ENCODE assay signal across 8 cellular contexts in the genomic region with DNA sequence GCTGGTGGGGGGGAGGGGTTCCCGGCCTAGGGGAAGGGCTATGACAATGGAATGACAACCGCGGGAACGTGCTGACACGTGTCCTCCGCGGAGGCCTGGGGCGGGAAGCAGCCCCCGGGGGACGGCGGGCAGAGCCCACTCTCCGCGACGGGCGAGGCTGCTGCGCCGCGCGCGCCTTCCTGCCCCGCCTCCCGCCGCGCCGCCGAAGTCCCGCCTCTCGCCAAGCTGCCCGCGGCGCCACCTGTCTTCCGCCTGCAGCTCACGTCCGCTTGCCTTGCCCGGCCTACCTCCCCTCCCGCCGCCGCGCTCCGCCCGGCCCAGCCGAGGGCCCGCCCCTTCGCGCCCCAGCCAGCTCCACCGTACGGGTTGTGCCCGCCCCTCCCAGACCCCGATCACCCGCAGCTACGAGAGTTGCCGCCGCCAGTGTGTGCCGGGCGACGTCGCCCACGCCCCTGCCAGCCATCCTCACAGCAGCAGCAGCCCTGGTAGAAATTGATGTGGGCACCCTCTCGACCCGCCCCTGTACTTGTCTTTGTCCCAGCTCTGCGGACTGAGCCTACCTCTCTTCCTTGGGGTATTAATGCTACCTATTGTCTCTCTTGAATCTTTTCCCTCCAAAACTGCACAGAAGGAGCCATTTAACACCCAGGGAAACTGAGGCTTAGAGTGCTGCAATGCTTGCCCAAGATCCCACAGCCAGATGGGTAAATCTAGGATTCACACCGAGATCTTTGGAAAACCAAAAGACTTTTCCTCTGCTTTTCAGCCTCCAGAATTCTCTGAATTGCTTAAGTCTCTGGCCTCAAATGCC.
A peak's percentile ranks its signal among the peaks of the same experiment; 100 is the strongest.
DNase-seq lines count a peak whose midpoint lies in the region; ATAC-seq and TF ChIP-seq lines count a peak whose summit lies in the region.

A gene with protein sequence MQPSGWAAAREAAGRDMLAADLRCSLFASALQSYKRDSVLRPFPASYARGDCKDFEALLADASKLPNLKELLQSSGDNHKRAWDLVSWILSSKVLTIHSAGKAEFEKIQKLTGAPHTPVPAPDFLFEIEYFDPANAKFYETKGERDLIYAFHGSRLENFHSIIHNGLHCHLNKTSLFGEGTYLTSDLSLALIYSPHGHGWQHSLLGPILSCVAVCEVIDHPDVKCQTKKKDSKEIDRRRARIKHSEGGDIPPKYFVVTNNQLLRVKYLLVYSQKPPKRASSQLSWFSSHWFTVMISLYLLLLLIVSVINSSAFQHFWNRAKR (minus strand): TSS at position 180 of the 811 bp plus-strand sequence. CDS start 457 bp downstream, outside the sequence.

- peak; percentile 84 for TF ChIP-seq POLR2A in GM19099 (IDR thresholded peaks at IDR 0.05; ENCODE audit: extremely low read depth, insufficient read length, low read depth)

- DNase-seq in Ammon's horn (ENCODE audit: low spot score): peak; percentile 97
- DNase-seq in NCI-H446 treated with DMSO at 0.1 percent for 48 hours (lab: John Stamatoyannopoulos, UW): peak; percentile 80
- peak; percentile 91 for DNase-seq in cerebellar cortex (ENCODE audit: low spot score)
- DNase-seq in kidney glomerular epithelial cell (lab: John Stamatoyannopoulos, UW): peak; percentile 72
- peak; percentile 81 to 84 for DNase-seq in stimulated activated CD4-positive, alpha-beta T cell treated with anti-CD3 and anti-CD28 coated beads, Interleukin-1b, Interleukin-23, amount 100 ng/mL, for 1 hour (ENCODE audit: low read depth in 2 of 2)

- ATAC-seq in HG03354 (IDR thresholded peaks at IDR 0.05; ENCODE audit: poor library complexity, severe bottlenecking, unreplicated experiment): peak; percentile 94
- peak; percentile 95 to 98 for ATAC-seq in activated CD4-positive, CD25-positive, alpha-beta regulatory T cell treated with anti-CD3 and anti-CD28 coated beads, Interleukin-2, amount 50 U/mL, for 24 hours

Comparison
In these comparisons a context has a peak if more than half of its experiments do, and no peak if none do; other contexts are left out.
1. Peak in every context shown above with its lines: DNase-seq and ATAC-seq.